Comparison of ENCODE assay signal across 11 cellular contexts in the genomic region with DNA sequence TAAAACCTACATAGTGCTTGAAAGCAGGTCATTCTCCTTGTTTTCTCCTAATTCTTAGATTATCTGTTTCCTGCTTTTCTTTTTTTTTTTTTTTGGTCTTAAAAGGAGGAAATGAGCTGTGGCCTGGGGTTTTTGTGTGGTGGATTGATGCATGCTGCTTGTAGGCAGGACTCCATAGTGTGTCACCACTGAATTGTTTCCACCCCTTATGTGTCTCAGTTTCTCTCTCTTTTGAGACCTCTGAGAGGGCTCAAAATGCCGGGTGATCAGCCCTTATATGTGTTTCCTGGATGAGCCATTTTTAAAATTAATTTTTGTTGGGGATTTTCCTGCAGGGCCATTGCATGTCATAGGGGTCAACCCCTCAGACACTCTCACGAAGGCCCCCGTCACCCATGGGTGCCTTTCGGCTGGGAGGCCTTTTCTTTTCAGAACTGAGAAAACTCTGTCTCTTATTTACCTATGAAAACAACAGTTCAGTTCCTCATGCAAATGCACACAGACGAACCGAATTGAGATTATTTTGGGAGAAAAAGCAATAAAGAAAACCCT. TPM values are rescaled to one million over a fixed set of nuclear protein-coding genes. Genes with fewer than 3 reads are reported as not detected.
A peak's percentile ranks its signal among the peaks of the same experiment; 100 is the strongest.
DNase-seq lines count a peak whose midpoint lies in the region; ATAC-seq, FAIRE-seq and TF ChIP-seq lines count a peak whose summit lies in the region.
"Had no signal": no experiment of that assay in that cellular context is flagged by ENCODE, and none has a peak within 500 bp of the region (broad histone marks: within the 10 kb centered on the region; RNA-seq: fewer than 3 reads in every experiment).

No MANE protein-coding gene starts in this region.

- peaks cover 0 to 1% (median 0%) of the 10 kb centered on the region in 3 donors for H3K27me3 Mint-ChIP-seq in CD14-positive monocyte (ENCODE audit: low read depth in 3 of 3)

- H3K9me3 Mint-ChIP-seq in CD14-positive monocyte: peaks cover 0 to 17% (median 7%) of the 10 kb centered on the region in 7 donors

- peaks cover 0 to 4% of the 10 kb centered on the region in 2 donors for H3K36me3 Mint-ChIP-seq in CD14-positive monocyte

- TF ChIP-seq CTCF in CD14-positive monocyte (IDR thresholded peaks at IDR 0.05) (no peak), heart right ventricle (IDR thresholded peaks at IDR 0.05) (no peak)

- H3K4me1 Mint-ChIP-seq in CD14-positive monocyte: peaks cover 44% of the 10 kb centered on the region

- intact Hi-C loops in CD14-positive monocyte (cut with micrococcal nuclease) (no loop called here), heart right ventricle (cut with DNase I) (no loop called here)

- ATAC-seq in HG03045 (IDR thresholded peaks at IDR 0.05; ENCODE audit: unreplicated experiment) (peak; percentile 96), heart right ventricle (no peak)

- no peak overlapping the region for H3K4me3 ChIP-seq in heart right ventricle

- DNase-seq in CD14-positive monocyte (ENCODE audit: low spot score) (no peak), GM19239 (ENCODE audit: insufficient read length, low spot score) (peak; percentile 15), SIG-M5 (lab: John Stamatoyannopoulos, UW) (peak; percentile 8), NCI-H2081 (lab: John Stamatoyannopoulos, UW) (no peak), heart right ventricle (no peak), glomerular visceral epithelial cell (ENCODE audit: extremely low spot score) (no peak), amniotic stem cell (lab: John Stamatoyannopoulos, UW) (no peak)
- DNase-seq: DND-41 had no signal

- H3K4me3 Mint-ChIP-seq in CD14-positive monocyte: no peak overlapping the region

- no peaks in the 10 kb centered on the region for H3K27me3 ChIP-seq in heart right ventricle

- H3K4me1 ChIP-seq in heart right ventricle: peaks cover 0 to 12% (median 0%) of the 10 kb centered on the region in 9 donors

- H3K9me3 ChIP-seq in heart right ventricle: peaks cover 0 to 29% (median 0%) of the 10 kb centered on the region in 11 donors

- 77 to 79% methylated on average over 6 of the region's 6 CpGs for WGBS in heart right ventricle, 2 donors

- no peak overlapping the region for H3K27ac ChIP-seq in heart right ventricle

- FAIRE-seq in GM19239 (lab: Jason Lieb, UNC): peak; percentile 99
- FAIRE-seq: astrocyte, keratinocyte had no signal

- no peaks in the 10 kb centered on the region for H3K36me3 ChIP-seq in heart right ventricle

- H3K27ac Mint-ChIP-seq in CD14-positive monocyte: peak overlapping the region; percentile 61 to 85 (median 80)

RNA-seq across cellular contexts. Expression of gene LRRK2, which starts 32.0 kb away (rescaled TPM):
- polyA plus RNA-seq in CD14-positive monocyte (10 to 100 TPM; 47.7 to 47.9 TPM), heart right ventricle (1 to 10 TPM in 1 of 2 donors, under 1 TPM in 1; 0.99 to 4.4 TPM)
- total RNA-seq in heart right ventricle: 1 to 10 TPM; 4.4 to 9.1 (median 7.0) TPM

Comparison
In these comparisons a context has a peak if more than half of its experiments do, and no peak if none do; other contexts are left out.
1. DNase-seq: peak in GM19239 (single experiment) and SIG-M5 (single experiment); none in CD14-positive monocyte (single experiment), NCI-H2081 (0 of 2), heart right ventricle (0 of 2), glomerular visceral epithelial cell (single experiment) and amniotic stem cell (single experiment).
2. RNA of gene LRRK2, which starts 32.0 kb away (polyA plus RNA-seq): 47.7 to 47.9 TPM in CD14-positive monocyte; 0.99 to 4.4 TPM in heart right ventricle; every median in the first group is over 4 times any median in the second.